ENCODE assay signal across 24 cellular contexts in the genomic region with DNA sequence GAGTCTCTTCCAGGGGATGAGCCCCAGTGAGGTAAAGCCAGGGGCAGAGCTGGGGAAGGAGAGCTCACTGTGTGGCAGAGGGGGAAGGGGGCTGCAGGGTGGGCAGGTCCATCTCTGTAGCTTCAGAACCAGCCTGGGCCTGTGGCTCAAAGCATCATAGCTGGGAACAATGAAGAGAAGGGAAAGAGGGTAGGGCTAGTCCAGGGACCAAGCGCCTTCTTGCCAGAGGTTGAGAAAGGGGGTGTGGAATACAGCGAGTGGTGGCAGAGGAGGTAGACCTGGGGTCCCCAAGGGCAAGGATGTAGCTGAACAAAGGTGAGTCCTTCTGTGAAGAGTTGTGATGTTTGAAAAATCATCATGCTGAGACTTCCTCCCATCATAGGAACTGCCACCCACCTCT. TPM values are rescaled to one million over a fixed set of nuclear protein-coding genes. Genes with fewer than 3 reads are reported as not detected.
"Had no signal": no experiment of that assay in that cellular context is flagged by ENCODE, and none has a peak within 500 bp of the region (broad histone marks: within the 10 kb centered on the region; RNA-seq: fewer than 3 reads in every experiment).

No MANE protein-coding gene starts in this region.

- H3K27ac ChIP-seq: foreskin keratinocyte, hepatocyte, ovary, right lobe of liver, WERI-Rb-1 had no signal

- H3K4me3 ChIP-seq: hepatocyte, lung, ovary, right lobe of liver, smooth muscle cell, stomach had no signal

- H3K27ac Mint-ChIP-seq: activated CD4-positive, alpha-beta memory T cell treated with anti-CD3 and anti-CD28 coated beads for 36 hours; activated CD4-positive, alpha-beta T cell treated with anti-CD3 and anti-CD28 coated beads for 36 hours; activated naive CD8-positive, alpha-beta T cell; activated T-helper 1 cell treated with anti-CD3 and anti-CD28 coated beads, Interleukin-12 subunit alpha, Interleukin-12 subunit beta, Interleukin-2, Interleukin-4 antibody, amounts not matched to agents 30 ng/mL and 10 ng/mL and 1 ng/mL, durations not matched to agents 14 hours and 24 hours and 36 hours had no signal

- H3K27me3 ChIP-seq: ovary, right lobe of liver had no signal

- H3K36me3 ChIP-seq: ovary, right lobe of liver, stomach, WERI-Rb-1 had no signal

- DNase-seq: activated CD4-positive, alpha-beta memory T cell treated with anti-CD3 and anti-CD28 coated beads for 36 hours; activated CD4-positive, alpha-beta T cell treated with anti-CD3 and anti-CD28 coated beads for 36 hours; activated T-cell treated with anti-CD3 and anti-CD28 coated beads for 4 hours; effector CD4-positive, alpha-beta T cell; foreskin keratinocyte; left colon; midbrain; right lobe of liver; stimulated activated CD4-positive, alpha-beta T cell treated with anti-CD3 and anti-CD28 coated beads, Interleukin-4, amount 100 ng/mL, for 1 hour; stomach; SW 1271; T-helper 2 cell; trophoblast cell; WERI-Rb-1 had no signal

- H3K4me3 Mint-ChIP-seq: activated CD4-positive, alpha-beta memory T cell treated with anti-CD3 and anti-CD28 coated beads for 36 hours; activated CD4-positive, alpha-beta T cell treated with anti-CD3 and anti-CD28 coated beads for 36 hours; activated naive CD8-positive, alpha-beta T cell; activated T-helper 1 cell treated with anti-CD3 and anti-CD28 coated beads, Interleukin-12 subunit alpha, Interleukin-12 subunit beta, Interleukin-2, Interleukin-4 antibody, amounts not matched to agents 30 ng/mL and 10 ng/mL and 1 ng/mL, durations not matched to agents 14 hours and 24 hours and 36 hours had no signal

- H3K27me3 Mint-ChIP-seq: activated CD4-positive, alpha-beta T cell treated with anti-CD3 and anti-CD28 coated beads for 36 hours; activated naive CD8-positive, alpha-beta T cell had no signal

- FAIRE-seq: bronchial epithelial cell, islet of Langerhans had no signal

- H3K4me2 ChIP-seq: hepatocyte, smooth muscle cell had no signal

- H3K4me1 ChIP-seq: right lobe of liver had no signal

- H3K79me2 ChIP-seq: hepatocyte had no signal

- H3K9me3 ChIP-seq: ovary, right lobe of liver, stomach had no signal

- H3K36me3 Mint-ChIP-seq: activated CD4-positive, alpha-beta memory T cell treated with anti-CD3 and anti-CD28 coated beads for 36 hours; activated naive CD8-positive, alpha-beta T cell had no signal

- H2AFZ ChIP-seq: hepatocyte had no signal

RNA-seq across cellular contexts. Expression of gene PLA2G3, which starts 1.2 kb away (rescaled TPM):
- total RNA-seq: activated CD4-positive, alpha-beta memory T cell treated with anti-CD3 and anti-CD28 coated beads for 36 hours; activated CD4-positive, alpha-beta T cell treated with anti-CD3 and anti-CD28 coated beads for 36 hours; activated T-helper 1 cell treated with anti-CD3 and anti-CD28 coated beads, Interleukin-12 subunit alpha, Interleukin-12 subunit beta, Interleukin-2, Interleukin-4 antibody, amounts not matched to agents 30 ng/mL and 10 ng/mL and 1 ng/mL, durations not matched to agents 14 hours and 24 hours and 36 hours; cerebellum; right lobe of liver; stomach had no signal
- polyA plus RNA-seq: neural cell, ovary, smooth muscle cell had no signal

RNA-seq across cellular contexts. Expression of gene INPP5J, which starts 18.8 kb away (rescaled TPM):
- total RNA-seq: activated T-helper 1 cell treated with anti-CD3 and anti-CD28 coated beads, Interleukin-12 subunit alpha, Interleukin-12 subunit beta, Interleukin-2, Interleukin-4 antibody, amounts not matched to agents 30 ng/mL and 10 ng/mL and 1 ng/mL, durations not matched to agents 14 hours and 24 hours and 36 hours had no signal
